ENCODE assay signal across 19 cellular contexts in genomic region chr1:43556772-43557171, GRCh38. TPM values are rescaled to one million over a fixed set of nuclear protein-coding genes. Genes with fewer than 3 reads are reported as not detected.
DNase-seq lines count a peak whose midpoint lies in the region; ATAC-seq and TF ChIP-seq lines count a peak whose summit lies in the region.
"Had no signal": no experiment of that assay in that cellular context is flagged by ENCODE, and none has a peak within 500 bp of the region (broad histone marks: within the 10 kb centered on the region; RNA-seq: fewer than 3 reads in every experiment).

No MANE protein-coding gene starts in this region.

- H3K4me3 ChIP-seq in adipocyte (ENCODE audit: low read length) (no peak overlapping the region), esophagus squamous epithelium (no peak overlapping the region), trophoblast cell (ENCODE audit: low read depth, low read length) (no peak overlapping the region), transverse colon (no peak overlapping the region)
- H3K4me3 ChIP-seq: MG63 had no signal

- peak overlapping the region; percentile 32 for H3K18ac ChIP-seq in trophoblast cell (ENCODE audit: low read length)

- H2AK5ac ChIP-seq in trophoblast cell (ENCODE audit: low read length), result no peak overlapping the region

- peak overlapping the region; percentile 27 for H3K4ac ChIP-seq in trophoblast cell (ENCODE audit: low read depth, low read length)

- H3K4me2 ChIP-seq in trophoblast cell (ENCODE audit: low read length), result no peak overlapping the region
- H3K4me2 ChIP-seq: KMS-11 had no signal

- intact Hi-C loops in esophagus squamous epithelium (cut with DNase I) (no loop called here), transverse colon (cut with DNase I; ENCODE audit: low total_unique reads) (no loop called here)

- no peak overlapping the region for H2BK5ac ChIP-seq in trophoblast cell (ENCODE audit: low read depth, low read length, poor library complexity)

- H4K8ac ChIP-seq in trophoblast cell (ENCODE audit: low read depth, low read length), result no peak overlapping the region

- H2AFZ ChIP-seq in trophoblast cell (ENCODE audit: insufficient read depth, low read length, poor library complexity), result no peak overlapping the region

- H3K27ac ChIP-seq in esophagus squamous epithelium (peak overlapping the region; percentile 47 to 86 (median 74)), trophoblast cell (ENCODE audit: low read depth, low read length) (peak overlapping the region; percentile 21), transverse colon (peak overlapping the region; percentile 84 to 91 (median 89))
- H3K27ac ChIP-seq: KMS-11 had no signal

- H4K12ac ChIP-seq in trophoblast cell (ENCODE audit: low read depth, low read length), result no peak overlapping the region

- H3K36me3 ChIP-seq in adipocyte (ENCODE audit: control insufficient read depth, insufficient read depth, low read length, severe bottlenecking) (peaks cover 6% of the 10 kb centered on the region), esophagus squamous epithelium (peaks cover 0 to 53% (median 4%) of the 10 kb centered on the region in 3 donors), trophoblast cell (ENCODE audit: control insufficient read depth in 1 of 2, insufficient read depth in 2 of 2, low read length in 2 of 2) (peaks cover 50 to 62% of the 10 kb centered on the region in 2 experiments), transverse colon (no peaks in the 10 kb centered on the region)
- H3K36me3 ChIP-seq: MG63 had no signal

- H4K91ac ChIP-seq in trophoblast cell (ENCODE audit: low read depth, low read length), result peak overlapping the region; percentile 45

- H3K9me3 ChIP-seq in adipocyte (ENCODE audit: control insufficient read depth, low read length) (no peaks in the 10 kb centered on the region), esophagus squamous epithelium (no peaks in the 10 kb centered on the region), trophoblast cell (ENCODE audit: insufficient read depth, low read depth, low read length) (peaks cover 17% of the 10 kb centered on the region), transverse colon (no peaks in the 10 kb centered on the region)
- H3K9me3 ChIP-seq: Caco-2, MG63 had no signal

- H3K79me2 ChIP-seq in trophoblast cell (ENCODE audit: control insufficient read depth, insufficient read depth, low read length, poor library complexity), result peaks cover 8% of the 10 kb centered on the region

- H3K14ac ChIP-seq in trophoblast cell (ENCODE audit: low read length), result no peak overlapping the region

- no peak overlapping the region for H2BK120ac ChIP-seq in trophoblast cell (ENCODE audit: insufficient read depth, low read length, poor library complexity)

- ATAC-seq in GM19035 (IDR thresholded peaks at IDR 0.05; ENCODE audit: unreplicated experiment), result no peak
- ATAC-seq: Panc1 had no signal

- H3K79me1 ChIP-seq in trophoblast cell (ENCODE audit: low read length), result peaks cover 25% of the 10 kb centered on the region

- H3K4me1 ChIP-seq in adipocyte (ENCODE audit: control insufficient read depth, insufficient read depth, low read length) (peaks cover 62% of the 10 kb centered on the region), esophagus squamous epithelium (peaks cover 23 to 63% (median 35%) of the 10 kb centered on the region in 3 donors), trophoblast cell (ENCODE audit: control insufficient read depth in 1 of 2, insufficient read depth in 2 of 2, low read length in 2 of 2) (peaks cover 33 to 48% of the 10 kb centered on the region in 2 experiments), transverse colon (peaks cover 39 to 47% (median 45%) of the 10 kb centered on the region in 4 donors)

- no peak for TF ChIP-seq POLR2A in esophagus squamous epithelium (IDR thresholded peaks at IDR 0.05)
- TF ChIP-seq POLR2A in transverse colon (IDR thresholded peaks at IDR 0.05), result no peak

- H3K9ac ChIP-seq in adipocyte (ENCODE audit: low read length) (peak overlapping the region; percentile 69), trophoblast cell (ENCODE audit: low read length) (no peak overlapping the region)
- H3K9ac ChIP-seq: KMS-11 had no signal

- WGBS in esophagus squamous epithelium, 2 donors, result 53 to 67% methylated on average over 3 of the region's 6 CpGs
- no CpG with 5 or more reads among the region's 6 CpGs for WGBS in trophoblast cell (ENCODE audit: extremely low coverage, insufficient coverage, insufficient read length)
- 72% methylated on average over 6 of the region's 6 CpGs; no CpG with 5 or more reads in 1 of the 2 donors for WGBS in transverse colon (ENCODE audit: low coverage in 1 of 2), 2 donors

- no peak for TF ChIP-seq EP300 in transverse colon (IDR thresholded peaks at IDR 0.05; ENCODE audit: low read depth)

- DNase-seq in adipocyte (ENCODE audit: low read depth) (no peak), esophagus squamous epithelium (lab: John Stamatoyannopoulos, UW) (no peak), trophoblast cell (no peak), transverse colon (no peak), RPMI8226 (no peak), SW480 (ENCODE audit: low spot score) (no peak)
- DNase-seq in activated naive CD4-positive, alpha-beta T cell treated with Interleukin-2 at 50 U/mL for 16 hours, result no peak
- DNase-seq: ACHN; Caco-2; CD4-positive, CD25-positive, alpha-beta regulatory T cell; DMS153; HFFc6; MG63; NCI-H1092 treated with DMSO at 0.1 percent for 48 hours; NCI-H524; SIG-M5 had no signal

- no peaks in the 10 kb centered on the region for H3K27me3 ChIP-seq in adipocyte (replicated peaks; ENCODE audit: control insufficient read depth, insufficient read depth, low read length)
- no peaks in the 10 kb centered on the region for H3K27me3 ChIP-seq in esophagus squamous epithelium
- H3K27me3 ChIP-seq in trophoblast cell (ENCODE audit: insufficient read depth, low read length), result no peaks in the 10 kb centered on the region
- H3K27me3 ChIP-seq in transverse colon, result no peaks in the 10 kb centered on the region
- H3K27me3 ChIP-seq: MG63 had no signal

- H2BK12ac ChIP-seq in trophoblast cell (ENCODE audit: low read length), result no peak overlapping the region

- TF ChIP-seq CTCF in esophagus squamous epithelium (IDR thresholded peaks at IDR 0.05) (no peak), transverse colon (IDR thresholded peaks at IDR 0.05) (no peak)

- H3K23ac ChIP-seq in trophoblast cell (ENCODE audit: low read length), result no peak overlapping the region

- in situ Hi-C loops in transverse colon (cut with MboI; ENCODE audit: low pct_ligation_motif_present in 1 of 4, low pct_unique_long_range_greater_than_20kb in 1 of 4, low sequenced_read_pairs in 3 of 4), result no loop called here

RNA-seq across cellular contexts. Expression of gene PTPRF, which starts 26.1 kb away (rescaled TPM):
- total RNA-seq in esophagus squamous epithelium, result 100 to 1,000 TPM; 104 to 243 (median 112) TPM
- 205 TPM in 2 replicates for polyA plus RNA-seq in trophoblast cell (2013)
- 100 to 1,000 TPM; 278 to 549 (median 404) TPM for total RNA-seq in transverse colon
- polyA plus RNA-seq: CD4-positive, CD25-positive, alpha-beta regulatory T cell had no signal

Comparison
In these comparisons a context has a peak if more than half of its experiments do, and no peak if none do; other contexts are left out.
1. H3K27ac ChIP-seq: peak in every context shown above with its lines; median percentile 89 in transverse colon; 74 in esophagus squamous epithelium; 21 in trophoblast cell.